Comparison of ENCODE assay signal across 8 cellular contexts in the genomic region with DNA sequence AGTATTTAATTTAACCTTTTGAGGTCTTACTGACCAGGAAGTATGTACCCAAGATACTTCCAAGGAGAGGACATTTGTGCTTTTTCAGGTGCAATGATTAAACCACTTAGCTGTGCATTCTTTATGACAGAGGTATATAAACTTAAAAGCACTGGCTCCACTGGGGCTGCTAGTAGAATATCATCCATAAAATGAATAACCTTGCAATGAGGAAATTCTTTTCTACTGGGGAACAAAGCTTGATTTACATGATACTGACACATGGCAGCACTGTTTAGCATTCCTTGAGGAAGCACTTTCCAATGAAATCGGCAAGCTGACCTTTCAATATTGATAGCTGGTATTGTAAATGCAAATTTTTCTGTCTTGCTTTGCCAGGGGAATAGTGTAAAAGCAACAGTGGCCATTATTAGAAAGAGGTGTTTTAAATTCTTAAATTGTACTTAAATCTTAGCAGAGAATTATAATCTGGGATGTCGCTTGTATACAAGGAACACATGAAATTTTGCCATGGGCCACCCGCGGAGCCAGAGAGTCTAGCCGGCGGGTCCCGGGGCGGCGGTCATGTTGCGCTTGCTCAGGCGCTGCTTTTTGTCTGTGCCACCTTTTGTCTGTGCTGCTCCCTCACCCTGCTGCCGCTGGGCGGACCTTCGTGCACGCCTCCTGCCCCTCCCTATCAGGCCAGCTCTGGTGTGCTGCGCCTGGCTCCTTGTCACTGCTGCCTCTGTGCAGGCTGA.
DNase-seq lines count a peak whose midpoint lies in the region; ATAC-seq lines count a peak whose summit lies in the region.

No MANE protein-coding gene starts in this region.

- no peak overlapping the region for H3K27ac Mint-ChIP-seq in memory B cell

- ATAC-seq in GM19452 (IDR thresholded peaks at IDR 0.05; ENCODE audit: unreplicated experiment) (peak; percentile 99), HG03520 (IDR thresholded peaks at IDR 0.05; ENCODE audit: unreplicated experiment) (peak; percentile 99), memory B cell (ENCODE audit: low read depth) (peak; percentile 100)

- H3K4me1 Mint-ChIP-seq in memory B cell: peaks cover 11% of the 10 kb centered on the region

- H3K9me3 Mint-ChIP-seq in memory B cell: no peaks in the 10 kb centered on the region

- H3K27me3 Mint-ChIP-seq in memory B cell: no peaks in the 10 kb centered on the region

- H3K4me3 Mint-ChIP-seq in memory B cell: peak overlapping the region; percentile 48

- DNase-seq in C1 segment of cervical spinal cord (lab: John Stamatoyannopoulos, UW): peak in 9 of 14 donors; percentile 26 to 76 (median 61)
- DNase-seq in NCI-H774 (lab: John Stamatoyannopoulos, UW): peak; percentile 75
- DNase-seq in activated CD8-positive, alpha-beta memory T cell treated with anti-CD3 and anti-CD28 coated beads for 1 hour (ENCODE audit: extremely low read depth in 1 of 2, low read depth in 1 of 2): peak; percentile 23 to 56
- DNase-seq in effector CD8-positive, alpha-beta T cell (lab: John Stamatoyannopoulos, UW): peak; percentile 39
- DNase-seq in memory B cell (ENCODE audit: low spot score in 2 of 2): peak; percentile 47 to 55
- DNase-seq in stimulated activated CD8-positive, alpha-beta memory T cell treated with anti-CD3 and anti-CD28 coated beads, Interleukin-2, amount 100 ng/mL, for 1 hour (ENCODE audit: low read depth in 2 of 2): peak; percentile 26 to 43

- peaks cover 2% of the 10 kb centered on the region for H3K36me3 Mint-ChIP-seq in memory B cell

Comparison
In these comparisons a context has a peak if more than half of its experiments do, and no peak if none do; other contexts are left out.
1. Peak in every context shown above with its lines: DNase-seq and ATAC-seq.